38 cellular contexts compared by ENCODE assay signal in the genomic region with DNA sequence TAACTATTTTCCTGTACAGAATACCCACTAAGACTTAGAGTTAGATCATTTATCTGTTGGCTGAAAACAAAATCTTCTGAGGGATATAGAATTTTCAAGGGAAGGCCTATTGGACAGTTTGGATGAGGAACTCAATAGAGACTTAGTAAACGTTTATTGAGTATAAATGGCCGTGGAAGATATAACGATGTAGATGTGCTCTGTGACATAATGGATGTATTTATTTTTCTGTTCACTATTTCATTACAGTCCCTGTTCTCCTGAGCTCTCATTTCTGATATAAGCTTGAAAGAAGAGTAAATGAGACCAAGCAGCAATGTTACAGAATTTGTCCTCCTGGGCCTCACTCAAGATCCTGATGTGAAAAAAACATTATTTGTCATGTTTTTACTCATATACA. TPM values are rescaled to one million over a fixed set of nuclear protein-coding genes. Genes with fewer than 3 reads are reported as not detected.
"Had no signal": no experiment of that assay in that cellular context is flagged by ENCODE, and none has a peak within 500 bp of the region (broad histone marks: within the 10 kb centered on the region; RNA-seq: fewer than 3 reads in every experiment).

OR4A16 (plus strand) TSS at position 301 of the 400 bp plus-strand sequence; CDS start at position 301, 0 bp downstream.

- H3K9me3 ChIP-seq: MG63 had no signal

- H3K4me3 ChIP-seq: MG63 had no signal

- H3K27me3 ChIP-seq: MG63 had no signal

- H3K27ac ChIP-seq: KMS-11 had no signal

- H3K36me3 ChIP-seq: MG63 had no signal

- H3K9ac ChIP-seq: KMS-11 had no signal

- DNase-seq: Karpas-422, Kasumi-1, MG63, MM.1S, MV-4-11, NCI-H1048, NCI-H1092, NCI-H1092 treated with DMSO at 0.1 percent for 48 hours, NCI-H1105, NCI-H1105 treated with DMSO at 0.1 percent for 48 hours, NCI-H1417, NCI-H1417 treated with DMSO at 0.1 percent for 48 hours, NCI-H1436, NCI-H1436 treated with DMSO at 0.1 percent for 48 hours, NCI-H146, NCI-H1694, NCI-H1694 treated with DMSO at 0.1 percent for 48 hours, NCI-H187, NCI-H187 treated with DMSO at 0.1 percent for 48 hours, NCI-H1930, NCI-H2029, NCI-H2029 treated with DMSO at 0.1 percent for 48 hours, NCI-H2081, NCI-H2081 treated with DMSO at 0.1 percent for 48 hours, NCI-H2107, NCI-H2171, NCI-H2171 treated with DMSO at 0.1 percent for 48 hours, NCI-H2227 treated with DMSO at 0.1 percent for 48 hours, NCI-H226, NCI-H345, NCI-H446, NCI-H446 treated with DMSO at 0.1 percent for 48 hours, NCI-H510A had no signal

RNA-seq across cellular contexts. Expression of gene OR4A16, which starts in this region (rescaled TPM):
- total RNA-seq: LHCN-M2, M059J, MCF 10A, NCI-H460 had no signal
